Comparison of ENCODE assay signal across 3 cellular contexts in the genomic region with DNA sequence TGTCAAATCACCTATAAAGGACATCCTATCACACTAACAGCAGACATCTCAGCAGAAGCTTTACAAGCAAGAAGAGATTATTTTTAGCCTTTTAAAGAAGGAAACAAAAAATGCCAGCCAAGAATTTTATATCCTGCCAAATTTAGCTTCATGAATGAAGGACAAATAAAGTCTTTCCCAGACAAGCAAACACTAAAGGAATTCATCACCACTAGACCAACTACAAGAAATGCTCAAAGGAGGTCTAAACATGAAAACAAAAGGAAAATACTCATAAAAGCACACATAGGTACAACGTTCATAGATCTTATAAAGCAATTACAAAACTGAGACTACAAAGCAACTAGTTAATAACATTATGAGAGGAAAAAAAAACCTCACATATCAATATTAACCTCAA.
TF ChIP-seq lines count a peak whose summit lies in the region.

No MANE protein-coding gene starts in this region.

TF ChIP-seq in HepG2, 621 proteins besides CTCF, POLR2A, EP300 and RAD21:
- peak; percentile 98; the same call in 1 of the 2 replicates for TF ChIP-seq ZNF337 (CRISPR knock-in tag; IDR thresholded peaks at IDR 0.05; ENCODE audit: borderline replicate concordance, low read depth)
- no peak for TF ChIP-seq ZMYM2 (CRISPR knock-in tag; IDR thresholded peaks at IDR 0.05)
- TF ChIP-seq FOXP1 (IDR thresholded peaks at IDR 0.05) = no peak
- TF ChIP-seq FOXP1 (CRISPR knock-in tag; IDR thresholded peaks at IDR 0.05) = no peak
- TF ChIP-seq ZNF644 (CRISPR knock-in tag; IDR thresholded peaks at IDR 0.05; ENCODE audit: low read depth) = no peak
- no peak for TF ChIP-seq ZZZ3 (CRISPR knock-in tag; IDR thresholded peaks at IDR 0.05; ENCODE audit: borderline replicate concordance)
- TF ChIP-seq MXI1 (IDR thresholded peaks at IDR 0.05; ENCODE audit: borderline replicate concordance, low read depth, low read length) = no peak

TF ChIP-seq in HCT116, 20 proteins besides CTCF, POLR2A, EP300 and RAD21:
- TF ChIP-seq CBX3 (IDR thresholded peaks at IDR 0.05; ENCODE audit: low read depth) (peak; percentile 91), EZH2phosphoT487 (IDR thresholded peaks at IDR 0.05; ENCODE audit: borderline replicate concordance) (no peak)

TF ChIP-seq in HEK293, 187 proteins besides CTCF, POLR2A, EP300 and RAD21:
- TF ChIP-seq SETDB1 (IDR thresholded peaks at IDR 0.05; ENCODE audit: insufficient read length, low read length) (peak; percentile 95), ZNF677 (tag by site-specific recombination; IDR thresholded peaks at IDR 0.05) (no peak)
